ENCODE assay signal across 23 cellular contexts in the genomic region with DNA sequence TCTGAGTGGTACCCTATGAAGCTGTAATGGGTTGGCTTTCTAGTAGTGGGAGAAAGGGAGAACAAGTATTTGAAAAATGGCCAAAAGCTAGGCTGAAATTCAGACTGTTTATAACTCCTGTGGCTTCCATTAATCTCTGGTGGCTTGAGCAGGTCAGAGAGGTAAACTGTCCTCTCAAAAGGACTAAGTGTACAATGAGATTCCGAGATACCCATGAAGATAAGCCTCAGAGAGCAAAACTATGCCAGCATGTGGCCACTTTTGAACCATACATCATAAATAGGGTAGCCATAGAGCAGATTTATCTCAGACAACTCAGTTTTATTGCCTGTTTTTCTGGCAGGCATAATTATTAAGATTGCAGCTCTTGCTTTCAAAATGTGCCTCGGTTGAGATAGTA.
"Had no signal": no experiment of that assay in that cellular context is flagged by ENCODE, and none has a peak within 500 bp of the region (broad histone marks: within the 10 kb centered on the region; RNA-seq: fewer than 3 reads in every experiment).

No MANE protein-coding gene starts in this region.

- H3K27ac Mint-ChIP-seq: dendritic cell treated with granulocyte-macrophage colony-stimulating factor and Interleukin-4, amounts not matched to agents 40 ng/mL and 50 ng/mL, for 4 days; immature natural killer cell; mesothelial cell of epicardium; naive B cell had no signal

- H3K27me3 ChIP-seq: colonic mucosa, gastroesophageal sphincter, hepatocyte had no signal

- H3K79me2 ChIP-seq: hepatocyte had no signal

- H3K27ac ChIP-seq: colonic mucosa, epithelial cell of prostate, esophagus squamous epithelium, gastroesophageal sphincter, hepatocyte, left lung, lower lobe of right lung had no signal

- H3K4me1 Mint-ChIP-seq: immature natural killer cell, mesothelial cell of epicardium, naive B cell had no signal

- H3K27me3 Mint-ChIP-seq: dendritic cell treated with granulocyte-macrophage colony-stimulating factor and Interleukin-4, amounts not matched to agents 40 ng/mL and 50 ng/mL, for 4 days had no signal

- H3K36me3 ChIP-seq: colonic mucosa, esophagus squamous epithelium, gastroesophageal sphincter, heart left ventricle, left lung, lower lobe of right lung had no signal

- H3K9me3 ChIP-seq: colonic mucosa, esophagus squamous epithelium, gastroesophageal sphincter, heart left ventricle, left lung, lower lobe of right lung, mucosa of descending colon had no signal

- H3K4me2 ChIP-seq: hepatocyte had no signal

- H3K4me3 Mint-ChIP-seq: dendritic cell treated with granulocyte-macrophage colony-stimulating factor and Interleukin-4, amounts not matched to agents 40 ng/mL and 50 ng/mL, for 4 days; immature natural killer cell; mesothelial cell of epicardium; naive B cell had no signal

- H2AFZ ChIP-seq: hepatocyte had no signal

- DNase-seq: colonic mucosa; cortex of kidney; effector CD8-positive, alpha-beta T cell; erythroblast; esophagus squamous epithelium; foreskin fibroblast; heart left ventricle; hypothalamus; immature natural killer cell; islet precursor cell; kidney; left cardiac atrium; left lung; left ventricle myocardium superior; lower lobe of right lung; mesenchymal stem cell; mucosa of descending colon; naive B cell had no signal

- H3K4me3 ChIP-seq: colonic mucosa, esophagus squamous epithelium, gastroesophageal sphincter, heart left ventricle, hepatocyte, left lung, lower lobe of right lung, mucosa of descending colon had no signal

- H3K9me3 Mint-ChIP-seq: dendritic cell treated with granulocyte-macrophage colony-stimulating factor and Interleukin-4, amounts not matched to agents 40 ng/mL and 50 ng/mL, for 4 days; immature natural killer cell had no signal

- H3K36me3 Mint-ChIP-seq: immature natural killer cell, mesothelial cell of epicardium, naive B cell had no signal
